ENCODE assay signal across 1 cellular context in genomic region chr19:3129112-3129511, GRCh38.
A peak's percentile ranks its signal among the peaks of the same experiment; 100 is the strongest.
TF ChIP-seq lines count a peak whose summit lies in the region.

No MANE protein-coding gene starts in this region.

TF ChIP-seq in K562, 482 proteins besides CTCF, POLR2A, EP300 and RAD21:
- TF ChIP-seq VEZF1 (CRISPR knock-in tag; IDR thresholded peaks at IDR 0.05) (no peak), DEAF1 (CRISPR knock-in tag; IDR thresholded peaks at IDR 0.05) (0 out of 2 replicates have a peak, but pooled peaks have one; percentile 15), SRF (CRISPR knock-in tag; IDR thresholded peaks at IDR 0.05) (no peak), FIP1L1 (IDR thresholded peaks at IDR 0.05; ENCODE audit: low read depth, low read length, poor library complexity, severe bottlenecking) (no peak), CBX3 (IDR thresholded peaks at IDR 0.05; ENCODE audit: borderline replicate concordance in 1 of 2, low read length in 2 of 2) (no peak), SMC3 (conservative IDR thresholded peaks at IDR 0.05; ENCODE audit: insufficient read depth, low read depth, low read length) (0 out of 2 replicates have a peak, but pooled peaks have one; percentile 21), ZNF57 (CRISPR knock-in tag; IDR thresholded peaks at IDR 0.05) (no peak), ZNF217 (CRISPR knock-in tag; IDR thresholded peaks at IDR 0.05) (no peak), TSHZ1 (CRISPR knock-in tag; IDR thresholded peaks at IDR 0.05) (no peak)
